In genomic region chr19:50333235-50333736, GRCh38 we compare ENCODE assay signal across 8 cellular contexts. TPM values are rescaled to one million over a fixed set of nuclear protein-coding genes. Genes with fewer than 3 reads are reported as not detected.
DNase-seq lines count a peak whose midpoint lies in the region; ATAC-seq, FAIRE-seq and TF ChIP-seq lines count a peak whose summit lies in the region.

No MANE protein-coding gene starts in this region.

- ATAC-seq in HG02798 (IDR thresholded peaks at IDR 0.05; ENCODE audit: poor library complexity, unreplicated experiment) (peak; percentile 53), GM19328 (IDR thresholded peaks at IDR 0.05; ENCODE audit: unreplicated experiment) (no peak)

- no peak for TF ChIP-seq CTCF in lower leg skin (IDR thresholded peaks at IDR 0.05)

- DNase-seq in GM12891 (ENCODE audit: insufficient read length, low spot score): no peak
- DNase-seq in NCI-H2227 (lab: John Stamatoyannopoulos, UW; ENCODE audit: unreplicated experiment): peak; percentile 94
- peak; percentile 83 to 93 for DNase-seq in activated CD4-positive, alpha-beta T cell treated with anti-CD3 and anti-CD28 coated beads, Interleukin-2, amount 50 U/mL, for 24 hours (ENCODE audit: low read depth in 1 of 2, low spot score in 1 of 2)
- DNase-seq in dermis blood vessel endothelial cell: peak; percentile 95
- DNase-seq in lower leg skin (ENCODE audit: low spot score in 2 of 2): peak; percentile 76 to 96
- DNase-seq in stimulated activated CD4-positive, alpha-beta T cell treated with anti-CD3 and anti-CD28 coated beads, Interleukin-4, amount 100 ng/mL, for 24 hours: peak; percentile 92

- peak; percentile 16; the same call in 1 of the 2 replicates for TF ChIP-seq POLR2A in GM12891 (IDR thresholded peaks at IDR 0.05; ENCODE audit: low read depth, low read length)
- no peak for TF ChIP-seq POLR2A in lower leg skin (IDR thresholded peaks at IDR 0.05)

- H3K4me3 ChIP-seq in lower leg skin (ENCODE audit: low read depth, poor library complexity, severe bottlenecking): peak overlapping the region; percentile 35

- 0 to 1% methylated on average over 22 to 34 of the region's 34 CpGs for WGBS in lower leg skin, 2 donors

- intact Hi-C loops in lower leg skin (cut with DNase I; ENCODE audit: low total_unique reads): no loop called here

- peak; percentile 97 for FAIRE-seq in GM12891 (lab: Jason Lieb, UNC)

TF ChIP-seq in GM12891, 5 proteins besides CTCF, POLR2A, EP300 and RAD21:
- TF ChIP-seq POLR2AphosphoS5 (IDR thresholded peaks at IDR 0.05; ENCODE audit: low read depth, low read length) (peak; percentile 71; the same call in 1 of the 2 replicates), TAF1 (IDR thresholded peaks at IDR 0.05; ENCODE audit: low read depth, low read length) (no peak), POU2F2 (IDR thresholded peaks at IDR 0.05; ENCODE audit: low read depth, low read length) (peak; percentile 70), PAX5 (IDR thresholded peaks at IDR 0.05; ENCODE audit: insufficient read depth, low read length, severe bottlenecking) (no peak), SPI1 (IDR thresholded peaks at IDR 0.05; ENCODE audit: low read depth, low read length) (peak; percentile 59)

RNA-seq across cellular contexts. Expression of gene KCNC3, which starts 4.1 kb away (rescaled TPM):
- polyA plus RNA-seq in GM12891 (2012; ENCODE audit: low read depth, missing spikeins): 2.3 TPM
- total RNA-seq in dermis blood vessel endothelial cell (0.51 TPM in 2 replicates), lower leg skin (1 to 10 TPM in 3 of 4 donors, under 1 TPM in 1; 0.53 to 2.0 (median 1.7) TPM)

RNA-seq across cellular contexts. Expression of gene NAPSA, which starts 32.2 kb away (rescaled TPM):
- 21.5 TPM for polyA plus RNA-seq in GM12891 (2012; ENCODE audit: low read depth, missing spikeins)
- total RNA-seq in dermis blood vessel endothelial cell: not detected in 2 replicates
- total RNA-seq in lower leg skin: 1 to 10 TPM in 3 of 4 donors, under 1 TPM in 1; 0.51 to 5.9 (median 2.6) TPM

RNA-seq across cellular contexts. Expression of gene NR1H2, which starts 43.0 kb away (rescaled TPM):
- 33.6 TPM for polyA plus RNA-seq in GM12891 (2012; ENCODE audit: low read depth, missing spikeins)
- total RNA-seq in dermis blood vessel endothelial cell (83.6 and 92.5 TPM in 2 replicates), lower leg skin (100 to 1,000 TPM in 3 of 4 donors, 10 to 100 TPM in 1; 83.1 to 112 (median 103) TPM)

RNA-seq across cellular contexts. Expression of gene POLD1, which starts 50.9 kb away (rescaled TPM):
- polyA plus RNA-seq in GM12891 (2012; ENCODE audit: low read depth, missing spikeins): 63.4 TPM
- total RNA-seq in dermis blood vessel endothelial cell: 40.8 and 77.4 TPM in 2 replicates
- total RNA-seq in lower leg skin: 10 to 100 TPM; 16.8 to 26.6 (median 20.0) TPM
